31 cellular contexts compared by ENCODE assay signal in genomic region chr14:105547741-105548169, GRCh38.
"Had no signal": no experiment of that assay in that cellular context is flagged by ENCODE, and none has a peak within 500 bp of the region (broad histone marks: within the 10 kb centered on the region; RNA-seq: fewer than 3 reads in every experiment).

No MANE protein-coding gene starts in this region.

- H3K4me1 ChIP-seq: adrenal gland, body of pancreas, breast epithelium had no signal

- ATAC-seq: activated CD8-positive, alpha-beta T cell treated with anti-CD3 and anti-CD28 coated beads for 36 hours; activated naive CD4-positive, alpha-beta T cell treated with anti-CD3 and anti-CD28 coated beads, Interleukin-2, amount 50 U/mL, for 72 hours; activated T-cell treated with anti-CD3 and anti-CD28 coated beads, Interleukin-2, amount 50 U/mL, for 4 hours; activated T-cell treated with anti-CD3 and anti-CD28 coated beads, Interleukin-2, amount 50 U/mL, for 72 hours; activated T-helper 17 cell treated with anti-CD3 and anti-CD28 coated beads, Interleukin-2, amount 50 U/mL, for 72 hours; body of pancreas had no signal

- DNase-seq: activated B cell treated with CpG ODN at 0.5 μM for 24 hours; activated CD4-positive, alpha-beta memory T cell treated with anti-CD3 and anti-CD28 coated beads for 36 hours; activated CD4-positive, alpha-beta T cell treated with anti-CD3 and anti-CD28 coated beads for 4 hours; activated CD4-positive, alpha-beta T cell treated with anti-CD3 and anti-CD28 coated beads, Interleukin-2, amount 10 ng/mL, durations not matched to agents 24 days and 14 days; activated CD4-positive, alpha-beta T cell treated with anti-CD3 and anti-CD28 coated beads, Interleukin-2, amount 50 U/mL, for 1 hour; activated CD4-positive, alpha-beta T cell treated with anti-CD3 and anti-CD28 coated beads, Interleukin-2, amount 50 U/mL, for 4 hours; activated CD4-positive, CD25-positive, alpha-beta regulatory T cell treated with anti-CD3 and anti-CD28 coated beads, Interleukin-2, amount 50 U/mL, for 72 hours; activated CD8-positive, alpha-beta memory T cell treated with anti-CD3 and anti-CD28 coated beads, Interleukin-2, amount 50 U/mL, for 4 hours; activated CD8-positive, alpha-beta T cell treated with anti-CD3 and anti-CD28 coated beads for 36 hours; activated effector memory CD4-positive, alpha-beta T cell treated with anti-CD3 and anti-CD28 coated beads, Interleukin-2, amount 50 U/mL, for 16 hours; activated gamma-delta T cell treated with Interleukin-2 at 50 U/mL for 16 hours; activated naive CD4-positive, alpha-beta T cell; activated naive CD4-positive, alpha-beta T cell treated with anti-CD3 and anti-CD28 coated beads for 36 hours; activated naive CD4-positive, alpha-beta T cell treated with anti-CD3 and anti-CD28 coated beads, Interleukin-2, amount 50 U/mL, for 16 hours; activated naive CD8-positive, alpha-beta T cell treated with anti-CD3 and anti-CD28 coated beads for 36 hours; activated T-cell treated with anti-CD3 and anti-CD28 coated beads for 4 hours; activated T-cell treated with anti-CD3 and anti-CD28 coated beads, Interleukin-2, amount 50 U/mL, for 1 hour; activated T-cell treated with anti-CD3 and anti-CD28 coated beads, Interleukin-2, amount 50 U/mL, for 4 hours; activated T-cell treated with anti-CD3 and anti-CD28 coated beads, Interleukin-2, amount 50 U/mL, for 72 hours; adrenal gland; amniotic stem cell; body of pancreas; brain microvascular endothelial cell; central memory CD4-positive, alpha-beta T cell; T-helper 1 cell; T-helper 2 cell; T-helper 9 cell had no signal

- H3K27me3 ChIP-seq: adrenal gland, body of pancreas, brain microvascular endothelial cell, breast epithelium had no signal

- H3K36me3 ChIP-seq: adrenal gland, brain microvascular endothelial cell, breast epithelium had no signal

- H3K9me3 ChIP-seq: adrenal gland, body of pancreas had no signal

- H3K27ac ChIP-seq: adrenal gland, body of pancreas, brain microvascular endothelial cell, breast epithelium, VCaP had no signal

- H3K4me3 ChIP-seq: adrenal gland, body of pancreas, breast epithelium had no signal
